ENCODE assay signal across 17 cellular contexts in the genomic region with DNA sequence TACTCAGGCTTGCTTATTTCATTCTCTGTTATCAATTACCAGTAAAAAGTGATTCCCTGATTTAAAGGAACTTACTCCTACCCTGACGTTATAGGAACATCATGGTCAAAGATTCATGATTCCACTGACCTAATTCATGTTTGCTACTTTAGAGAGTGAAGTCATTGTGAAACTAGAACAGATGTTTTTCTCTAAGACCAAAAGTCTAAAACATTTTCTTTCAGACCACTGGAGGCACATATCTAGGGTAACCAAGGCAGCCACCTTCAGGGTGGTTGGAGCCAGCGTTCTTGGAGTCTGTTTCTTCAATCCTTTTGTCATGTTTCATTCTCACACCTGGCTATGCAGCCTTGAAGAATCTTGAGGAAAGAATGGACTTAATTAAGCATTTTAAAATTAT.
DNase-seq lines count a peak whose midpoint lies in the region; ATAC-seq and TF ChIP-seq lines count a peak whose summit lies in the region.
"Had no signal": no experiment of that assay in that cellular context is flagged by ENCODE, and none has a peak within 500 bp of the region (broad histone marks: within the 10 kb centered on the region; RNA-seq: fewer than 3 reads in every experiment).

No MANE protein-coding gene starts in this region.

- intact Hi-C loops in ovary (cut with DNase I) (no loop called here), esophagus muscularis mucosa (cut with DNase I) (no loop called here)

- no peaks in the 10 kb centered on the region for H3K27me3 ChIP-seq in ovary
- no peaks in the 10 kb centered on the region for H3K27me3 ChIP-seq in esophagus muscularis mucosa
- H3K27me3 ChIP-seq: suprapubic skin had no signal

- H3K4me1 ChIP-seq in ovary (ENCODE audit: insufficient read depth): no peaks in the 10 kb centered on the region
- no peaks in the 10 kb centered on the region for H3K4me1 ChIP-seq in esophagus muscularis mucosa
- H3K4me1 ChIP-seq: suprapubic skin had no signal

- H3K9me3 ChIP-seq in ovary (no peaks in the 10 kb centered on the region), esophagus muscularis mucosa (no peaks in the 10 kb centered on the region)
- H3K9me3 ChIP-seq: suprapubic skin had no signal

- no peaks in the 10 kb centered on the region for H3K36me3 ChIP-seq in ovary
- H3K36me3 ChIP-seq in esophagus muscularis mucosa: no peaks in the 10 kb centered on the region
- H3K36me3 ChIP-seq: suprapubic skin had no signal

- H3K27ac ChIP-seq in ovary (no peak overlapping the region), esophagus muscularis mucosa (replicated peaks in 1 of 4) (no peak overlapping the region)
- H3K27ac ChIP-seq: suprapubic skin had no signal

- WGBS in ovary, 3 donors: 46 to 56% (median 53%) methylated on average over 2 of the region's 2 CpGs
- WGBS in esophagus muscularis mucosa: 59% methylated on average over 2 of the region's 2 CpGs

- no peak for TF ChIP-seq POLR2A in ovary (IDR thresholded peaks at IDR 0.05)
- TF ChIP-seq POLR2A in esophagus muscularis mucosa (IDR thresholded peaks at IDR 0.05; ENCODE audit: low read depth): no peak

- DNase-seq in NCI-H2029 (lab: John Stamatoyannopoulos, UW) (no peak), ovary (no peak), esophagus muscularis mucosa (ENCODE audit: extremely low spot score) (no peak)
- no peak for DNase-seq in activated naive CD4-positive, alpha-beta T cell treated with anti-CD3 and anti-CD28 coated beads, Interleukin-2, amount 50 U/mL, for 72 hours (ENCODE audit: low spot score in 2 of 2)
- DNase-seq: amygdala; CD8-positive, alpha-beta memory T cell; effector CD4-positive, alpha-beta T cell; GOT3; naive B cell; NCI-H1092; NCI-H526; SIG-M5 had no signal

- H3K27ac Mint-ChIP-seq in activated naive CD4-positive, alpha-beta T cell treated with anti-CD3 and anti-CD28 coated beads, Interleukin-2, amount 50 U/mL, for 72 hours: no peak overlapping the region
- H3K27ac Mint-ChIP-seq: CD8-positive, alpha-beta memory T cell; naive B cell had no signal

- peak; percentile 75 for ATAC-seq in GM19023 (IDR thresholded peaks at IDR 0.05; ENCODE audit: unreplicated experiment)
- ATAC-seq in HG02588 (IDR thresholded peaks at IDR 0.05; ENCODE audit: unreplicated experiment): peak; percentile 63
- peak; percentile 78 for ATAC-seq in HG03439 (IDR thresholded peaks at IDR 0.05; ENCODE audit: unreplicated experiment)
- no peak for ATAC-seq in activated naive CD4-positive, alpha-beta T cell treated with anti-CD3 and anti-CD28 coated beads, Interleukin-2, amount 50 U/mL, for 72 hours
- ATAC-seq: sciatic nerve had no signal

- H3K9me3 Mint-ChIP-seq in activated naive CD4-positive, alpha-beta T cell treated with anti-CD3 and anti-CD28 coated beads, Interleukin-2, amount 50 U/mL, for 72 hours: peaks cover 13 to 14% of the 10 kb centered on the region in 2 donors
- H3K9me3 Mint-ChIP-seq: naive B cell had no signal

- H3K36me3 Mint-ChIP-seq in activated naive CD4-positive, alpha-beta T cell treated with anti-CD3 and anti-CD28 coated beads, Interleukin-2, amount 50 U/mL, for 72 hours: no peaks in the 10 kb centered on the region
- H3K36me3 Mint-ChIP-seq: CD8-positive, alpha-beta memory T cell; naive B cell had no signal

- H3K4me3 ChIP-seq in ovary (no peak overlapping the region), esophagus muscularis mucosa (no peak overlapping the region)
- H3K4me3 ChIP-seq: suprapubic skin had no signal

- no peak for TF ChIP-seq EP300 in ovary (IDR thresholded peaks at IDR 0.05)
- no peak for TF ChIP-seq EP300 in esophagus muscularis mucosa (IDR thresholded peaks at IDR 0.05)

- TF ChIP-seq CTCF in ovary (IDR thresholded peaks at IDR 0.05) (no peak), esophagus muscularis mucosa (IDR thresholded peaks at IDR 0.05) (no peak)

Comparison
In these comparisons a context has a peak if more than half of its experiments do, and no peak if none do; other contexts are left out.
1. ATAC-seq: peak in GM19023 (single experiment), HG02588 (single experiment) and HG03439 (single experiment); none in activated naive CD4-positive, alpha-beta T cell treated with anti-CD3 and anti-CD28 coated beads, Interleukin-2, amount 50 U/mL, for 72 hours (0 of 2).